In the genomic region with DNA sequence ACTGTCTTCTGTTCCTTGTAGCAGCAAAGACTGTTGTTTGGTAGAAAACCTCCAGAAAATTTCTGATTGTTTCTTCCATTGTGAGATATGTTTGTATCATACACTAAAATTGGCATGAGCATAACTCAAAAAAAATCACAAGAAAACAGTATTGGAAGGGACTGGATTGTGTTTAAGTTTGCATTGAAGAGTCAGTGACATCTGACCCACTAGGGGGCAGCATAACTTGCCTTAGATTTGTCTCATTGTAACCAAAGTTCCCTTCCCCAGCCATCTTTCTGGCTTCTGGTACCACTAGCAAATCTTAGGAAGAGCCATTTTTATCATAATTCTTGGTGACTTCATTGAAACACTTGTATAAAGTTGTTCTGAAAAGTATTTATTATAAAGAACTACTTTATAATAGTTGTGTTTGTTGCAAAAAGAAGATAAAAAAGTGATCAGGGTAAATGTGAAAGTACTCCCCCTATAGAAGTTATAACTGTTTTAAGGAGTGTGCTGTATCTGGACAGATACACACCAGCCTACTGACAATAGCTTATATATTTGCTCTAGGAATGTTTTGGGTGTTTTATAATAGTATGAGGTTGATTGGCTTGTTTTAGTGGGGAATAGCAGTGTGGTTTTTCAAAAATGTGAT, we compare ENCODE assay signal across 9 cellular contexts. TPM values are rescaled to one million over a fixed set of nuclear protein-coding genes. Genes with fewer than 3 reads are reported as not detected.
A peak's percentile ranks its signal among the peaks of the same experiment; 100 is the strongest.
DNase-seq lines count a peak whose midpoint lies in the region; ATAC-seq and TF ChIP-seq lines count a peak whose summit lies in the region.
"Had no signal": no experiment of that assay in that cellular context is flagged by ENCODE, and none has a peak within 500 bp of the region (broad histone marks: within the 10 kb centered on the region; RNA-seq: fewer than 3 reads in every experiment).

No MANE protein-coding gene starts in this region.

- H3K79me2 ChIP-seq in Loucy (ENCODE audit: insufficient read depth, low read length) = peaks cover 63% of the 10 kb centered on the region

- no peak overlapping the region for H3K27ac Mint-ChIP-seq in CD8-positive, alpha-beta T cell

- no peaks in the 10 kb centered on the region for H3K27me3 ChIP-seq in CD8-positive, alpha-beta T cell (ENCODE audit: insufficient read depth, low read length)
- H3K27me3 ChIP-seq in Loucy (ENCODE audit: insufficient read depth, low read length, poor library complexity, severe bottlenecking) (no peaks in the 10 kb centered on the region), ascending aorta (no peaks in the 10 kb centered on the region)
- H3K27me3 ChIP-seq: SJSA1 had no signal

- H2AFZ ChIP-seq in Loucy (ENCODE audit: low read length) = no peak overlapping the region

- peak in 6 of 7 experiments; percentile 42 to 76 (median 66) for DNase-seq in CD8-positive, alpha-beta T cell
- peak in 1 of 2 donors; percentile 70 for DNase-seq in ascending aorta (ENCODE audit: low spot score in 2 of 2)
- DNase-seq in iPS-NIHi11 (ENCODE audit: low spot score) = peak; percentile 52
- peak; percentile 58 for DNase-seq in stimulated activated CD4-positive, alpha-beta T cell treated with anti-CD3 and anti-CD28 coated beads, Interleukin-2, amount 100 ng/mL, for 4 hours (ENCODE audit: low read depth)

- peaks cover 55% of the 10 kb centered on the region for H3K36me3 ChIP-seq in CD8-positive, alpha-beta T cell (ENCODE audit: insufficient read depth, low read length)
- H3K36me3 ChIP-seq in Loucy (ENCODE audit: insufficient read depth, low read length) = peaks cover 78% of the 10 kb centered on the region
- H3K36me3 ChIP-seq in ascending aorta = peaks cover 75 to 89% of the 10 kb centered on the region in 2 donors

- POLR2A ChIA-PET in CD8-positive, alpha-beta T cell (lab: Charles Lee) = no interaction called here

- H3K27ac ChIP-seq in CD8-positive, alpha-beta T cell (ENCODE audit: low read depth, low read length) = no peak overlapping the region
- H3K27ac ChIP-seq in ascending aorta = no peak overlapping the region
- H3K27ac ChIP-seq: SJSA1 had no signal

- intact Hi-C loops in CD8-positive, alpha-beta T cell (cut with DNase I, micrococcal nuclease) = loop anchor here (1.0 to 5.0 kb wide), 6 partner anchors 12 to 116 kb away; a partner anchor contains a TSS
- intact Hi-C loops in ascending aorta (cut with DNase I) = no loop called here

- TF ChIP-seq CTCF in CD8-positive, alpha-beta T cell (IDR thresholded peaks at IDR 0.05) = peak; percentile 85
- peak; percentile 92 for TF ChIP-seq CTCF in Loucy (conservative IDR thresholded peaks at IDR 0.05; ENCODE audit: low read length)
- peak in 2 of 3 experiments; percentile 56 to 58 for TF ChIP-seq CTCF in ascending aorta (IDR thresholded peaks at IDR 0.05)

- H3K4me3 ChIP-seq in CD8-positive, alpha-beta T cell (ENCODE audit: low read depth, low read length) = no peak overlapping the region
- H3K4me3 ChIP-seq in Loucy (ENCODE audit: low read length, poor library complexity, severe bottlenecking) (peak overlapping the region; percentile 55), ascending aorta (no peak overlapping the region)
- H3K4me3 ChIP-seq: SJSA1 had no signal

- no peaks in the 10 kb centered on the region for H3K9me2 ChIP-seq in Loucy (replicated peaks; ENCODE audit: low read depth, low read length)

- CTCF ChIA-PET in CD8-positive, alpha-beta T cell (lab: Charles Lee) = interaction anchor here (0.8 to 1.5 kb wide), 8 partner anchors 10 to 82 kb away, joined by 3 to 6 read pairs (median 3); a partner anchor contains a TSS

- ATAC-seq in CD8-positive, alpha-beta T cell = peak; percentile 90
- peak; percentile 46 for ATAC-seq in GM19468 (IDR thresholded peaks at IDR 0.05; ENCODE audit: extremely low read depth, unreplicated experiment)
- ATAC-seq in SK-N-SH treated with all-trans-retinoic acid at 6 μM for 48 hours = peak; percentile 84
- no peak for ATAC-seq in HG02678 (IDR thresholded peaks at IDR 0.05; ENCODE audit: unreplicated experiment)

- no peaks in the 10 kb centered on the region for H3K27me3 Mint-ChIP-seq in CD8-positive, alpha-beta T cell (ENCODE audit: low read depth)

- no peaks in the 10 kb centered on the region for H3K9me3 ChIP-seq in CD8-positive, alpha-beta T cell (ENCODE audit: low read length)
- no peaks in the 10 kb centered on the region for H3K9me3 ChIP-seq in Loucy (ENCODE audit: insufficient read depth, low read depth, low read length)
- no peaks in the 10 kb centered on the region for H3K9me3 ChIP-seq in ascending aorta
- H3K9me3 ChIP-seq: SJSA1 had no signal

- no peak overlapping the region for H3K4me3 Mint-ChIP-seq in CD8-positive, alpha-beta T cell

- peaks cover 11% of the 10 kb centered on the region for H3K4me1 ChIP-seq in CD8-positive, alpha-beta T cell (ENCODE audit: insufficient read depth, low read length)
- peaks cover 16% of the 10 kb centered on the region for H3K4me1 ChIP-seq in Loucy (ENCODE audit: insufficient read depth, low read length, poor library complexity, severe bottlenecking)
- H3K4me1 ChIP-seq in ascending aorta = peaks cover 0 to 2% of the 10 kb centered on the region in 2 donors
- H3K4me1 ChIP-seq: SJSA1 had no signal

- H3K9ac ChIP-seq in Loucy (ENCODE audit: low read depth, low read length, poor library complexity, severe bottlenecking) = peak overlapping the region; percentile 19

- H3K4me1 Mint-ChIP-seq in CD8-positive, alpha-beta T cell (ENCODE audit: low read depth) = peaks cover 21% of the 10 kb centered on the region

- peaks cover 79% of the 10 kb centered on the region for H3K36me3 Mint-ChIP-seq in CD8-positive, alpha-beta T cell

- no peaks in the 10 kb centered on the region for H3F3A ChIP-seq in Loucy (ENCODE audit: low read depth)

- peak overlapping the region; percentile 64 for H3K4me2 ChIP-seq in Loucy (ENCODE audit: low read depth, low read length, poor library complexity, severe bottlenecking)

- H3K9me3 Mint-ChIP-seq in CD8-positive, alpha-beta T cell = no peaks in the 10 kb centered on the region

- peaks cover 41% of the 10 kb centered on the region for H4K20me1 ChIP-seq in Loucy (ENCODE audit: insufficient read depth, low read length, poor library complexity, severe bottlenecking)

TF ChIP-seq in SK-N-SH treated with all-trans-retinoic acid at 6 μM for 48 hours, 23 proteins besides CTCF, POLR2A, EP300 and RAD21:
- no peak for TF ChIP-seq BACH2 (CRISPR knock-in tag; IDR thresholded peaks at IDR 0.05; ENCODE audit: borderline replicate concordance)
- TF ChIP-seq ISL1 (CRISPR knock-in tag; IDR thresholded peaks at IDR 0.05) = no peak
TF ChIP-seq in SK-N-SH treated with all-trans-retinoic acid at 6 μM for 48 hours: peak in this region for 0.

RNA-seq across cellular contexts. Expression of a gene that starts 7.7 kb away (rescaled TPM):
- 10 to 100 TPM; 20.7 to 26.0 TPM for total RNA-seq in CD8-positive, alpha-beta T cell
- total RNA-seq in ascending aorta = 13.7 TPM

RNA-seq across cellular contexts. Expression of a gene that starts 8.1 kb away (rescaled TPM):
- under 1 TPM; 0.22 to 0.81 TPM for total RNA-seq in CD8-positive, alpha-beta T cell
- total RNA-seq in ascending aorta = not detected

RNA-seq across cellular contexts. Expression of a gene that starts 11.9 kb away (rescaled TPM):
- 10 to 100 TPM; 23.5 to 26.0 TPM for total RNA-seq in CD8-positive, alpha-beta T cell
- total RNA-seq in ascending aorta = 11.2 TPM
- total RNA-seq: SJSA1 had no signal

RNA-seq across cellular contexts. Expression of a gene that starts 41.3 kb away (rescaled TPM):
- 10 to 100 TPM; 10.8 to 12.1 TPM for total RNA-seq in CD8-positive, alpha-beta T cell
- 17.9 TPM for total RNA-seq in ascending aorta
